Comparison of ENCODE assay signal across 13 cellular contexts in genomic region chr7:101933685-101934084, GRCh38.
A peak's percentile ranks its signal among the peaks of the same experiment; 100 is the strongest.
DNase-seq lines count a peak whose midpoint lies in the region; ATAC-seq and TF ChIP-seq lines count a peak whose summit lies in the region.
"Had no signal": no experiment of that assay in that cellular context is flagged by ENCODE, and none has a peak within 500 bp of the region (broad histone marks: within the 10 kb centered on the region; RNA-seq: fewer than 3 reads in every experiment).

No MANE protein-coding gene starts in this region.

- peaks cover 38 to 52% of the 10 kb centered on the region in 2 donors for H3K4me1 ChIP-seq in gastrocnemius medialis

- H3K27ac Mint-ChIP-seq in activated B cell treated with CpG ODN at 0.5 μM for 24 hours, result peak overlapping the region; percentile 56
- H3K27ac Mint-ChIP-seq: immature natural killer cell had no signal

- intact Hi-C loops in activated B cell treated with CpG ODN at 0.5 μM for 24 hours (cut with micrococcal nuclease), result no loop called here
- intact Hi-C loops in gastrocnemius medialis (cut with DNase I; ENCODE audit: low total_unique reads), result no loop called here

- no peak for TF ChIP-seq POLR2A in gastrocnemius medialis (IDR thresholded peaks at IDR 0.05)

- peaks cover 46% of the 10 kb centered on the region for H3K4me1 Mint-ChIP-seq in activated B cell treated with CpG ODN at 0.5 μM for 24 hours

- no peaks in the 10 kb centered on the region for H3K27me3 Mint-ChIP-seq in activated B cell treated with CpG ODN at 0.5 μM for 24 hours

- H3K27me3 ChIP-seq in gastrocnemius medialis, result no peaks in the 10 kb centered on the region
- H3K27me3 ChIP-seq: neutrophil had no signal

- H3K4me3 ChIP-seq in gastrocnemius medialis, result no peak overlapping the region

- in situ Hi-C loops in gastrocnemius medialis (cut with MboI; ENCODE audit: low sequenced_read_pairs in 4 of 4), result no loop called here

- peaks cover 7% of the 10 kb centered on the region for H3K36me3 Mint-ChIP-seq in activated B cell treated with CpG ODN at 0.5 μM for 24 hours (ENCODE audit: low read depth)
- H3K36me3 Mint-ChIP-seq: immature natural killer cell had no signal

- POLR2A ChIA-PET in activated B cell treated with CpG ODN at 0.5 μM for 24 hours (lab: Charles Lee), result no interaction called here

- H3K36me3 ChIP-seq in gastrocnemius medialis, result no peaks in the 10 kb centered on the region

- peak; percentile 65 for ATAC-seq in GM18517 (IDR thresholded peaks at IDR 0.05; ENCODE audit: unreplicated experiment)
- peak; percentile 54 for ATAC-seq in HG02759 (IDR thresholded peaks at IDR 0.05; ENCODE audit: unreplicated experiment)
- ATAC-seq in activated B cell treated with CpG ODN at 0.5 μM for 24 hours (ENCODE audit: low read depth), result peak; percentile 49
- no peak for ATAC-seq in gastrocnemius medialis
- no peak for ATAC-seq in HG03139 (IDR thresholded peaks at IDR 0.05; ENCODE audit: unreplicated experiment)

- H3K27ac ChIP-seq in gastrocnemius medialis, result peak overlapping the region; percentile 88 to 96 (median 95)
- H3K27ac ChIP-seq: neutrophil had no signal

- CTCF ChIA-PET in activated B cell treated with CpG ODN at 0.5 μM for 24 hours (lab: Charles Lee), result no interaction called here

- no peak for DNase-seq in activated B cell treated with CpG ODN at 0.5 μM for 24 hours
- DNase-seq in gastrocnemius medialis, result no peak
- no peak for DNase-seq in NCI-H2171 (lab: John Stamatoyannopoulos, UW)
- no peak for DNase-seq in stimulated activated CD4-positive, alpha-beta T cell treated with anti-CD3 and anti-CD28 coated beads, Interleukin-4, amount 100 ng/mL, for 1 hour
- DNase-seq in HuH-7 (ENCODE audit: low spot score), result no peak
- DNase-seq: DMS 273 treated with DMSO at 0.1 percent for 48 hours; immature natural killer cell; NCI-H446 treated with DMSO at 0.1 percent for 48 hours; stimulated activated CD4-positive, alpha-beta T cell treated with anti-CD3 and anti-CD28 coated beads, Interleukin-4, amount 100 ng/mL, for 4 hours had no signal

- no peak for TF ChIP-seq CTCF in activated B cell treated with CpG ODN at 0.5 μM for 24 hours (IDR thresholded peaks at IDR 0.05)
- TF ChIP-seq CTCF in gastrocnemius medialis (IDR thresholded peaks at IDR 0.05 in 4 of 5, conservative IDR thresholded peaks at IDR 0.05 in 1 of 5), result no peak

- H3K9me3 Mint-ChIP-seq in activated B cell treated with CpG ODN at 0.5 μM for 24 hours, result peaks cover 3% of the 10 kb centered on the region
- H3K9me3 Mint-ChIP-seq: immature natural killer cell had no signal

- H3K4me3 Mint-ChIP-seq in activated B cell treated with CpG ODN at 0.5 μM for 24 hours, result peak overlapping the region; percentile 74
- H3K4me3 Mint-ChIP-seq: immature natural killer cell had no signal

- no peaks in the 10 kb centered on the region for H3K9me3 ChIP-seq in gastrocnemius medialis
- H3K9me3 ChIP-seq: neutrophil had no signal

Comparison
In these comparisons a context has a peak if more than half of its experiments do, and no peak if none do; other contexts are left out.
1. ATAC-seq: peak in GM18517 (single experiment), HG02759 (single experiment) and activated B cell treated with CpG ODN at 0.5 μM for 24 hours (single experiment); none in gastrocnemius medialis (0 of 2) and HG03139 (single experiment).